In genomic region chr9:130501645-130502044, GRCh38 we compare ENCODE assay signal across 2 cellular contexts.
TF ChIP-seq lines count a peak whose summit lies in the region.

No MANE protein-coding gene starts in this region.

TF ChIP-seq in HCT116, 20 proteins besides CTCF, POLR2A, EP300 and RAD21:
- TF ChIP-seq YY1 (IDR thresholded peaks at IDR 0.05; ENCODE audit: extremely low read depth, insufficient replicate concordance, low read depth, low read length), result no peak
- no peak for TF ChIP-seq CEBPB (IDR thresholded peaks at IDR 0.05; ENCODE audit: low read depth)
- TF ChIP-seq ATF3 (IDR thresholded peaks at IDR 0.05), result no peak
- TF ChIP-seq SRF (IDR thresholded peaks at IDR 0.05; ENCODE audit: low read depth), result no peak
- TF ChIP-seq SIN3A (IDR thresholded peaks at IDR 0.05; ENCODE audit: low read depth), result no peak
- no peak for TF ChIP-seq ELF1 (IDR thresholded peaks at IDR 0.05; ENCODE audit: borderline replicate concordance, low read depth)
- no peak for TF ChIP-seq JUND (IDR thresholded peaks at IDR 0.05)
- TF ChIP-seq ZBTB33 (IDR thresholded peaks at IDR 0.05; ENCODE audit: extremely low read depth, insufficient replicate concordance, low read length), result no peak
- TF ChIP-seq EZH2phosphoT487 (IDR thresholded peaks at IDR 0.05; ENCODE audit: borderline replicate concordance), result no peak
- no peak for TF ChIP-seq TCF7L2 (IDR thresholded peaks at IDR 0.05; ENCODE audit: borderline replicate concordance, extremely low read depth, insufficient read depth, insufficient read length)
- TF ChIP-seq FOSL1 (IDR thresholded peaks at IDR 0.05; ENCODE audit: low read depth), result no peak
- TF ChIP-seq REST (IDR thresholded peaks at IDR 0.05; ENCODE audit: low read depth), result no peak

TF ChIP-seq in GM12878, 131 proteins besides CTCF, POLR2A, EP300 and RAD21:
- TF ChIP-seq USF1 (IDR thresholded peaks at IDR 0.05; ENCODE audit: borderline replicate concordance, extremely low read length, insufficient read depth, low read depth, low read length), result peak; percentile 39
- no peak for TF ChIP-seq ATF3 (IDR thresholded peaks at IDR 0.05; ENCODE audit: borderline replicate concordance, extremely low read depth, low read depth, low read length)
- TF ChIP-seq MYB (IDR thresholded peaks at IDR 0.05; ENCODE audit: borderline replicate concordance, low read depth, low read length), result no peak
